Comparison of ENCODE assay signal across 1 cellular context in genomic region chr19:44055870-44056269, GRCh38.
TF ChIP-seq lines count a peak whose summit lies in the region.

No MANE protein-coding gene starts in this region.

TF ChIP-seq in liver, 16 proteins besides CTCF, POLR2A, EP300 and RAD21 (continued from another document):
- no peak for TF ChIP-seq REST (IDR thresholded peaks at IDR 0.05)
- no peak for TF ChIP-seq SP1 (IDR thresholded peaks at IDR 0.05)
- TF ChIP-seq EGR1 (IDR thresholded peaks at IDR 0.05; ENCODE audit: low read depth in 2 of 2): no peak
